Comparison of ENCODE assay signal across 8 cellular contexts in genomic region chr10:63268798-63269503, GRCh38.
DNase-seq lines count a peak whose midpoint lies in the region; ATAC-seq, FAIRE-seq and TF ChIP-seq lines count a peak whose summit lies in the region.

No MANE protein-coding gene starts in this region.

- TF ChIP-seq POLR2A in erythroblast (IDR thresholded peaks at IDR 0.05; ENCODE audit: low read length) = peak; percentile 100

- H3K9ac ChIP-seq in NT2/D1 (ENCODE audit: insufficient read length, low read depth) (peak overlapping the region; percentile 74), mucosa of stomach (ENCODE audit: low read length) (peak overlapping the region; percentile 72)

- no peak for DNase-seq in D721Med (ENCODE audit: insufficient read length, low spot score)
- peak in 75 of 76 experiments; percentile 6 to 92 (median 68) for DNase-seq in HUDEP-2 (lab: John Stamatoyannopoulos, UW; ENCODE audit: unreplicated experiment in 76 of 76)
- DNase-seq in NT2/D1 (ENCODE audit: low read depth, low spot score) = peak; percentile 44
- peak; percentile 72 for DNase-seq in activated T-cell treated with anti-CD3 and anti-CD28 coated beads for 24 hours (ENCODE audit: low read depth)
- DNase-seq in erythroblast (lab: John Stamatoyannopoulos, UW) = peak; percentile 91 to 94
- DNase-seq in stimulated activated CD8-positive, alpha-beta memory T cell treated with anti-CD3 and anti-CD28 coated beads, Interleukin-7, amount 100 ng/mL, for 1 hour (ENCODE audit: low read depth in 2 of 2) = peak; percentile 37 to 55

- no peaks in the 10 kb centered on the region for H3K27me3 ChIP-seq in NT2/D1 (ENCODE audit: insufficient read depth, insufficient read length)
- no peaks in the 10 kb centered on the region for H3K27me3 ChIP-seq in mucosa of stomach (ENCODE audit: control insufficient read depth, insufficient read depth, low read length)

- no peaks in the 10 kb centered on the region for H3K9me3 ChIP-seq in NT2/D1 (ENCODE audit: insufficient read depth, low read length)
- no peaks in the 10 kb centered on the region for H3K9me3 ChIP-seq in mucosa of stomach (ENCODE audit: control insufficient read depth, low read length)

- peak; percentile 94 for ATAC-seq in GM21381 (IDR thresholded peaks at IDR 0.05; ENCODE audit: unreplicated experiment)

- H3K36me3 ChIP-seq in NT2/D1 (ENCODE audit: insufficient read depth, insufficient read length, low read length) (no peaks in the 10 kb centered on the region), mucosa of stomach (ENCODE audit: control insufficient read depth, insufficient read depth, low read length) (no peaks in the 10 kb centered on the region)

- H3K4me1 ChIP-seq in NT2/D1 (ENCODE audit: insufficient read depth, insufficient read length) = no peaks in the 10 kb centered on the region
- peaks cover 14% of the 10 kb centered on the region for H3K4me1 ChIP-seq in mucosa of stomach (ENCODE audit: control insufficient read depth, insufficient read depth, low read length)

- peak; percentile 7 for TF ChIP-seq CTCF in D721Med (IDR thresholded peaks at IDR 0.05; ENCODE audit: insufficient read depth, missing control alignments)

- peak overlapping the region; percentile 59 for H3K4me3 ChIP-seq in NT2/D1 (ENCODE audit: insufficient read length, low read depth)
- peak overlapping the region; percentile 39 for H3K4me3 ChIP-seq in mucosa of stomach (ENCODE audit: low read length)

- FAIRE-seq in D721Med (lab: Jason Lieb, UNC) = peak; percentile 89
